ENCODE assay signal across 28 cellular contexts in the genomic region with DNA sequence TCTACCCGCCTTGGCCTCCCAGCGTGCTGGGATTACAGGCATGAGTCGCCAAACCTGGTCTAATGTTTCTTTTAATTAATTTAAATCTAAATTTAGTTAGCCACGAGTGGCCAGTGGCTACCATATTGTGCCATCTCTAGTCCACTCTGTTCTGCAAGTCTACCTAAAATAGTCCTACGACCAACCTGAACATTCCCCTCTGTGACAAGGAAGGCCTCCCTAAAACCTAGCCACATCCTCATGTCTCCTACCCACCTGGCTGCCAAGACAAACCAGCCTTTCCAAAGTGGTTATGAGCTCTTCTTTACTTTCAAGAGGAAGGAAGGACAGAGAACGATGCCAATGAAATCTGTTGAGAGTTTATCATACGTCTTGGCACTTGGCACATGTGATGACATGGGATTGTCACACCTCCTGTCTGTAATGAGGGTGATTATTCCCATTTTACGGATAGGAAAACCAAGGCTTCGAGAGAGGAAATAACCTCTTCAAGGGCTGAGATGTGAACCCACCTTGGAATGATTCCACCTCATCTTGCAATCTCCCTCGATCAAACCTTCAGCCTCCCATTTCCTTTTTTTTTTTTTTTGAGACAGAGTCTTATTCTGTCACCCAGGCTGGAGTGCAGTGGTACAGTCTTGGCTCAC. TPM values are rescaled to one million over a fixed set of nuclear protein-coding genes. Genes with fewer than 3 reads are reported as not detected.
"Had no signal": no experiment of that assay in that cellular context is flagged by ENCODE, and none has a peak within 500 bp of the region (broad histone marks: within the 10 kb centered on the region; RNA-seq: fewer than 3 reads in every experiment).

No MANE protein-coding gene starts in this region.

- DNase-seq: activated B cell treated with CpG ODN at 0.5 μM for 24 hours; activated CD4-positive, alpha-beta T cell treated with anti-CD3 and anti-CD28 coated beads for 36 hours; activated CD4-positive, alpha-beta T cell treated with anti-CD3 and anti-CD28 coated beads, Interleukin-2, amount 50 U/mL, for 48 hours; activated CD8-positive, alpha-beta memory T cell treated with anti-CD3 and anti-CD28 coated beads for 24 hours; activated effector memory CD4-positive, alpha-beta T cell treated with Interleukin-2 at 50 U/mL for 16 hours; activated naive CD4-positive, alpha-beta T cell treated with Interleukin-2 at 50 U/mL for 16 hours; activated naive CD8-positive, alpha-beta T cell treated with anti-CD3 and anti-CD28 coated beads for 36 hours; adrenal gland; caudate nucleus; effector CD8-positive, alpha-beta T cell; head of caudate nucleus; hippocampal formation; left cardiac atrium; left ventricle myocardium superior; mucosa of descending colon; retina; stimulated activated CD4-positive, alpha-beta T cell treated with anti-CD3 and anti-CD28 coated beads, Interleukin-15, amount 100 ng/mL, for 24 hours; stimulated activated CD4-positive, alpha-beta T cell treated with anti-CD3 and anti-CD28 coated beads, Interleukin-2, amount 100 ng/mL, for 24 hours; stimulated activated naive B cell treated with anti-CD40 and anti-IgM and Interleukin-4, amounts not matched to agents 10 μg/mL and 1 μg/mL and 100 μg/mL, for 72 hours; T-helper 1 cell; upper lobe of left lung had no signal

- ATAC-seq: activated CD4-positive, alpha-beta T cell treated with anti-CD3 and anti-CD28 coated beads for 36 hours; left cardiac atrium; left ventricle myocardium superior; mucosa of descending colon; stimulated activated naive B cell treated with anti-CD40 and anti-IgM and Interleukin-4, amounts not matched to agents 10 μg/mL and 1 μg/mL and 100 μg/mL, for 72 hours had no signal

- H3K4me1 ChIP-seq: adrenal gland, upper lobe of left lung had no signal

- H3K4me2 ChIP-seq: smooth muscle cell had no signal

- H3K9me3 Mint-ChIP-seq: activated B cell treated with CpG ODN at 0.5 μM for 24 hours; activated naive CD8-positive, alpha-beta T cell treated with anti-CD3 and anti-CD28 coated beads for 36 hours; dendritic cell treated with granulocyte-macrophage colony-stimulating factor and Interleukin-4, amounts not matched to agents 40 ng/mL and 50 ng/mL, for 4 days; nephron; stimulated activated naive B cell treated with anti-CD40 and anti-IgM and Interleukin-4, amounts not matched to agents 10 μg/mL and 1 μg/mL and 100 μg/mL, for 72 hours; T-helper 2 cell treated with Interferon-gamma antibody and Interleukin-4, amounts not matched to agents 5 μg/mL and 100 μg/mL, for 36 hours had no signal

- H3K4me3 Mint-ChIP-seq: activated B cell treated with CpG ODN at 0.5 μM for 24 hours; activated CD4-positive, alpha-beta T cell treated with anti-CD3 and anti-CD28 coated beads for 36 hours; activated naive CD8-positive, alpha-beta T cell treated with anti-CD3 and anti-CD28 coated beads for 36 hours; dendritic cell treated with granulocyte-macrophage colony-stimulating factor and Interleukin-4, amounts not matched to agents 40 ng/mL and 50 ng/mL, for 4 days; nephron; stimulated activated naive B cell treated with anti-CD40 and anti-IgM and Interleukin-4, amounts not matched to agents 10 μg/mL and 1 μg/mL and 100 μg/mL, for 72 hours; T-helper 2 cell treated with Interferon-gamma antibody and Interleukin-4, amounts not matched to agents 5 μg/mL and 100 μg/mL, for 36 hours had no signal

- H3K27me3 Mint-ChIP-seq: activated B cell treated with CpG ODN at 0.5 μM for 24 hours; activated CD4-positive, alpha-beta T cell treated with anti-CD3 and anti-CD28 coated beads for 36 hours; activated naive CD8-positive, alpha-beta T cell treated with anti-CD3 and anti-CD28 coated beads for 36 hours had no signal

- H3K27me3 ChIP-seq: adrenal gland, upper lobe of left lung had no signal

- H3K27ac Mint-ChIP-seq: activated B cell treated with CpG ODN at 0.5 μM for 24 hours; activated CD4-positive, alpha-beta T cell treated with anti-CD3 and anti-CD28 coated beads for 36 hours; activated naive CD8-positive, alpha-beta T cell treated with anti-CD3 and anti-CD28 coated beads for 36 hours; dendritic cell treated with granulocyte-macrophage colony-stimulating factor and Interleukin-4, amounts not matched to agents 40 ng/mL and 50 ng/mL, for 4 days; nephron; stimulated activated naive B cell treated with anti-CD40 and anti-IgM and Interleukin-4, amounts not matched to agents 10 μg/mL and 1 μg/mL and 100 μg/mL, for 72 hours; T-helper 2 cell treated with Interferon-gamma antibody and Interleukin-4, amounts not matched to agents 5 μg/mL and 100 μg/mL, for 36 hours had no signal

- H3K36me3 ChIP-seq: adrenal gland, upper lobe of left lung had no signal

- H3K9me3 ChIP-seq: adrenal gland, mucosa of descending colon, upper lobe of left lung had no signal

- H3K4me1 Mint-ChIP-seq: activated B cell treated with CpG ODN at 0.5 μM for 24 hours, nephron had no signal

- H3K27ac ChIP-seq: adrenal gland, epithelial cell of prostate, upper lobe of left lung had no signal

- H3K36me3 Mint-ChIP-seq: activated naive CD8-positive, alpha-beta T cell treated with anti-CD3 and anti-CD28 coated beads for 36 hours; stimulated activated naive B cell treated with anti-CD40 and anti-IgM and Interleukin-4, amounts not matched to agents 10 μg/mL and 1 μg/mL and 100 μg/mL, for 72 hours had no signal

- H3K4me3 ChIP-seq: adrenal gland, mucosa of descending colon, smooth muscle cell, upper lobe of left lung had no signal

RNA-seq across cellular contexts. Expression of gene MYH11, which starts 19.7 kb away (rescaled TPM):
- total RNA-seq: activated CD4-positive, alpha-beta T cell treated with anti-CD3 and anti-CD28 coated beads for 36 hours; activated naive CD8-positive, alpha-beta T cell treated with anti-CD3 and anti-CD28 coated beads for 36 hours; lung microvascular endothelial cell; smooth muscle cell had no signal
- polyA plus RNA-seq: keratinocyte had no signal
